Comparison of ENCODE assay signal across 8 cellular contexts in genomic region chr2:226649871-226650660, GRCh38.
DNase-seq lines count a peak whose midpoint lies in the region; ATAC-seq and TF ChIP-seq lines count a peak whose summit lies in the region.

No MANE protein-coding gene starts in this region.

- no peaks in the 10 kb centered on the region for H3K4me1 ChIP-seq in CD4-positive, CD25-positive, alpha-beta regulatory T cell (ENCODE audit: control insufficient read depth, insufficient read depth, low read length, poor library complexity, severe bottlenecking)
- peaks cover 62% of the 10 kb centered on the region for H3K4me1 ChIP-seq in SJSA1 (replicated peaks)
- H3K4me1 ChIP-seq in ascending aorta = peaks cover 15 to 18% of the 10 kb centered on the region in 2 donors
- peaks cover 14 to 18% (median 15%) of the 10 kb centered on the region in 3 donors for H3K4me1 ChIP-seq in skeletal muscle tissue (ENCODE audit: control insufficient read depth in 3 of 3, insufficient read depth in 3 of 3, low read length in 3 of 3)

- H3K9ac ChIP-seq in skeletal muscle tissue (ENCODE audit: low read depth in 1 of 3, low read length in 3 of 3) = peak overlapping the region; percentile 17 to 70 (median 63)

- ATAC-seq in CD4-positive, CD25-positive, alpha-beta regulatory T cell (ENCODE audit: low read depth in 2 of 2) = peak; percentile 94 to 98
- peak; percentile 80 for ATAC-seq in GM21367 (IDR thresholded peaks at IDR 0.05; ENCODE audit: unreplicated experiment)
- ATAC-seq in HG03571 (IDR thresholded peaks at IDR 0.05; ENCODE audit: unreplicated experiment) = peak; percentile 86

- DNase-seq in CD4-positive, CD25-positive, alpha-beta regulatory T cell = peak in 1 of 3 donors; percentile 83
- DNase-seq in SJSA1 (ENCODE audit: low read depth in 1 of 2, low spot score in 2 of 2) (peak; percentile 99 to 100), ascending aorta (ENCODE audit: low spot score in 2 of 2) (peak; percentile 18 to 91), iPS DF 19.7 (ENCODE audit: low read depth, low spot score) (peak; percentile 94), NCI-H526 (lab: John Stamatoyannopoulos, UW) (no peak)

- peak overlapping the region in 1 of 4 donors; percentile 12 for H3K4me3 Mint-ChIP-seq in CD4-positive, CD25-positive, alpha-beta regulatory T cell

- no peaks in the 10 kb centered on the region for H3K27me3 Mint-ChIP-seq in CD4-positive, CD25-positive, alpha-beta regulatory T cell

- H3K4me3 ChIP-seq in CD4-positive, CD25-positive, alpha-beta regulatory T cell (ENCODE audit: low read depth, low read length) = no peak overlapping the region
- no peak overlapping the region for H3K4me3 ChIP-seq in SJSA1
- H3K4me3 ChIP-seq in ascending aorta = no peak overlapping the region
- H3K4me3 ChIP-seq in skeletal muscle tissue (ENCODE audit: low read length in 3 of 3) = peak overlapping the region; percentile 8 to 39 (median 23)

- H3K36me3 ChIP-seq in CD4-positive, CD25-positive, alpha-beta regulatory T cell (ENCODE audit: control insufficient read depth, insufficient read depth, low read length) = no peaks in the 10 kb centered on the region
- H3K36me3 ChIP-seq in SJSA1 (no peaks in the 10 kb centered on the region), ascending aorta (no peaks in the 10 kb centered on the region), skeletal muscle tissue (ENCODE audit: control insufficient read depth in 3 of 3, insufficient read depth in 3 of 3, low read length in 3 of 3) (no peaks in the 10 kb centered on the region)

- no peak for TF ChIP-seq CTCF in ascending aorta (IDR thresholded peaks at IDR 0.05)

- no peaks in the 10 kb centered on the region for H3K36me3 Mint-ChIP-seq in CD4-positive, CD25-positive, alpha-beta regulatory T cell

- no peak overlapping the region for H3K27ac ChIP-seq in CD4-positive, CD25-positive, alpha-beta regulatory T cell (ENCODE audit: insufficient read depth, low read length, poor library complexity, severe bottlenecking)
- peak overlapping the region; percentile 97 for H3K27ac ChIP-seq in SJSA1
- H3K27ac ChIP-seq in ascending aorta = peak overlapping the region; percentile 67 to 82
- peak overlapping the region; percentile 76 for H3K27ac ChIP-seq in skeletal muscle tissue (ENCODE audit: low read depth, low read length)

- H3K27me3 ChIP-seq in CD4-positive, CD25-positive, alpha-beta regulatory T cell (ENCODE audit: control insufficient read depth, insufficient read depth, low read length) = no peaks in the 10 kb centered on the region
- H3K27me3 ChIP-seq in SJSA1 (replicated peaks) = no peaks in the 10 kb centered on the region
- H3K27me3 ChIP-seq in ascending aorta = no peaks in the 10 kb centered on the region
- H3K27me3 ChIP-seq in skeletal muscle tissue (ENCODE audit: control insufficient read depth in 3 of 3, insufficient read depth in 3 of 3, low read length in 3 of 3) = peaks cover 0 to 6% (median 3%) of the 10 kb centered on the region in 3 donors

- intact Hi-C loops in ascending aorta (cut with DNase I) = loop anchor here (5.0 to 10.0 kb wide), 2 partner anchors 68 to 1725 kb away; no protein-coding TSS in a partner anchor

- peaks cover 0 to 14% (median 10%) of the 10 kb centered on the region in 4 donors for H3K4me1 Mint-ChIP-seq in CD4-positive, CD25-positive, alpha-beta regulatory T cell

- H3K9me3 Mint-ChIP-seq in CD4-positive, CD25-positive, alpha-beta regulatory T cell = peaks cover 0 to 11% (median 3%) of the 10 kb centered on the region in 7 donors

- no peaks in the 10 kb centered on the region for H3K9me3 ChIP-seq in CD4-positive, CD25-positive, alpha-beta regulatory T cell (ENCODE audit: control insufficient read depth in 2 of 2, low read length in 2 of 2)
- H3K9me3 ChIP-seq in SJSA1 (replicated peaks) (no peaks in the 10 kb centered on the region), ascending aorta (no peaks in the 10 kb centered on the region), skeletal muscle tissue (ENCODE audit: control insufficient read depth in 3 of 3, low read length in 3 of 3) (no peaks in the 10 kb centered on the region)

- peak overlapping the region in 2 of 3 donors; percentile 47 to 75 for H3K27ac Mint-ChIP-seq in CD4-positive, CD25-positive, alpha-beta regulatory T cell

Comparison
In these comparisons a context has a peak if more than half of its experiments do, and no peak if none do; other contexts are left out.
1. DNase-seq: peak in SJSA1 (2 of 2), ascending aorta (2 of 2) and iPS DF 19.7 (single experiment); none in NCI-H526 (0 of 2).
2. H3K4me3 ChIP-seq: peak in skeletal muscle tissue (3 of 3); none in CD4-positive, CD25-positive, alpha-beta regulatory T cell (single experiment), SJSA1 (single experiment) and ascending aorta (0 of 2).
3. Peak in every context shown above with its lines, with median percentiles within 50 percentile points of each other: ATAC-seq.